Comparison of ENCODE assay signal across 8 cellular contexts in the genomic region with DNA sequence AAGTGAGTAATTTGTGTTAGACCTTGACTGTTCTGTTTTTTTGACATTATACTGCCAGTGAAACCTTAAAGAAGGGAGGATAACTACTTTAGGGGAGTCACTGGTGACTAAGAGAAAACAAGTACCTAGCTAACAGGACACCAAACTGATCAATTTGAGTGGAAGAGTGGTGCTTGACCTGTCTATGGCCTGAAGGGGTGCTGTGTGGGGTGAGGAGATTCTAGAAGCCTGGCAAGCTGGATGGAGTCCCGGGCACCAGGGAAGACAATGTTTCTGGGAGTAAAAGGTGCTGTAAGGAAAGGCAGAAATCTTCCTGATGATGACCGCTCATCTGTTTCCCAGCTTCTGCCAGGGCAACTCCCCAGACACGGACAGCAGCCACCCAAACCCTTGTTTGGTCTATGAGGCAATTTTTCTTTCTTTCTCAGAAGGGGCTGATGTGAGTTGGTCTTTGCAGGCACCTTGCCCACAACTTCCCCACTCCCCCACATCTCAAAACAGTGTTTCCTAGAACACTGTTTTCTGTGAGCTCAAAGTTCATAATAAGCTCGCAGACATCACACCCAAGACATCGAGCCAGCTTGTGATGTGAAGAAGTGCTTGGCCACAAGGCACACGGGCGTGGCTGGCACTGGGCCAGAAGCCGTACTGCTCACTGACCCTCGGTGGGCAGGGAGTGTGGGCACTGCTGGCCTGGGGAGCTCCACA. TPM values are rescaled to one million over a fixed set of nuclear protein-coding genes. Genes with fewer than 3 reads are reported as not detected.
DNase-seq lines count a peak whose midpoint lies in the region; ATAC-seq and TF ChIP-seq lines count a peak whose summit lies in the region.

No MANE protein-coding gene starts in this region.

- H3K4me3 ChIP-seq in CD4-positive, CD25-positive, alpha-beta regulatory T cell (ENCODE audit: low read depth, low read length): peak overlapping the region; percentile 89
- no peak overlapping the region for H3K4me3 ChIP-seq in sigmoid colon

- peak in 1 of 3 donors; percentile 89 for DNase-seq in CD4-positive, CD25-positive, alpha-beta regulatory T cell
- DNase-seq in MV-4-11 (lab: John Stamatoyannopoulos, UW): peak; percentile 63
- peak; percentile 37 for DNase-seq in activated naive CD4-positive, alpha-beta T cell treated with anti-CD3 and anti-CD28 coated beads, Interleukin-2, amount 50 U/mL, for 16 hours
- no peak for DNase-seq in naive B cell
- DNase-seq in sigmoid colon: no peak
- DNase-seq in NCI-H187 treated with DMSO at 0.1 percent for 48 hours (lab: John Stamatoyannopoulos, UW): no peak
- no peak for DNase-seq in sciatic nerve (ENCODE audit: low spot score)

- TF ChIP-seq EP300 in sigmoid colon (IDR thresholded peaks at IDR 0.05): no peak

- no peaks in the 10 kb centered on the region for H3K27me3 ChIP-seq in CD4-positive, CD25-positive, alpha-beta regulatory T cell (ENCODE audit: control insufficient read depth, insufficient read depth, low read length)
- H3K27me3 ChIP-seq in sigmoid colon: no peaks in the 10 kb centered on the region

- WGBS in sigmoid colon, 2 donors: 24 to 43% methylated on average over 9 of the region's 9 CpGs

- H3K27ac ChIP-seq in CD4-positive, CD25-positive, alpha-beta regulatory T cell (ENCODE audit: insufficient read depth, low read length, poor library complexity, severe bottlenecking): peak overlapping the region; percentile 79
- no peak overlapping the region for H3K27ac ChIP-seq in sigmoid colon

- H3K27me3 Mint-ChIP-seq in CD4-positive, CD25-positive, alpha-beta regulatory T cell: peaks cover 9% of the 10 kb centered on the region
- H3K27me3 Mint-ChIP-seq in naive B cell: peaks cover 0 to 4% (median 0%) of the 10 kb centered on the region in 3 donors

- peak overlapping the region; percentile 92 to 98 (median 94) for H3K4me3 Mint-ChIP-seq in CD4-positive, CD25-positive, alpha-beta regulatory T cell
- H3K4me3 Mint-ChIP-seq in naive B cell: peak overlapping the region in 1 of 8 donors; percentile 30

- H3K9me3 Mint-ChIP-seq in CD4-positive, CD25-positive, alpha-beta regulatory T cell: no peaks in the 10 kb centered on the region
- H3K9me3 Mint-ChIP-seq in naive B cell: no peaks in the 10 kb centered on the region

- H3K9me3 ChIP-seq in CD4-positive, CD25-positive, alpha-beta regulatory T cell (ENCODE audit: control insufficient read depth in 2 of 2, low read length in 2 of 2): no peaks in the 10 kb centered on the region
- no peaks in the 10 kb centered on the region for H3K9me3 ChIP-seq in sigmoid colon

- peaks cover 78% of the 10 kb centered on the region for H3K4me1 ChIP-seq in CD4-positive, CD25-positive, alpha-beta regulatory T cell (ENCODE audit: control insufficient read depth, insufficient read depth, low read length, poor library complexity, severe bottlenecking)
- H3K4me1 ChIP-seq in sigmoid colon: peaks cover 0 to 8% (median 0%) of the 10 kb centered on the region in 4 donors

- H3K27ac Mint-ChIP-seq in CD4-positive, CD25-positive, alpha-beta regulatory T cell: peak overlapping the region; percentile 88 to 99 (median 91)
- H3K27ac Mint-ChIP-seq in naive B cell: peak overlapping the region in 4 of 6 donors; percentile 1 to 66 (median 44)

- intact Hi-C loops in sigmoid colon (cut with DNase I): no loop called here
- intact Hi-C loops in sciatic nerve (cut with DNase I): no loop called here

- ATAC-seq in CD4-positive, CD25-positive, alpha-beta regulatory T cell (ENCODE audit: low read depth in 2 of 2): peak; percentile 42 to 51
- ATAC-seq in naive B cell (ENCODE audit: low read depth in 2 of 2) (no peak), HG03565 (IDR thresholded peaks at IDR 0.05; ENCODE audit: unreplicated experiment) (no peak), sciatic nerve (no peak)

- no peak for TF ChIP-seq CTCF in sigmoid colon (IDR thresholded peaks at IDR 0.05)

- peaks cover 35% of the 10 kb centered on the region for H3K36me3 Mint-ChIP-seq in CD4-positive, CD25-positive, alpha-beta regulatory T cell
- no peaks in the 10 kb centered on the region for H3K36me3 Mint-ChIP-seq in naive B cell

- TF ChIP-seq POLR2A in sigmoid colon (IDR thresholded peaks at IDR 0.05): no peak

- H3K36me3 ChIP-seq in CD4-positive, CD25-positive, alpha-beta regulatory T cell (ENCODE audit: control insufficient read depth, insufficient read depth, low read length): no peaks in the 10 kb centered on the region
- no peaks in the 10 kb centered on the region for H3K36me3 ChIP-seq in sigmoid colon

- peaks cover 46 to 82% (median 63%) of the 10 kb centered on the region in 4 donors for H3K4me1 Mint-ChIP-seq in CD4-positive, CD25-positive, alpha-beta regulatory T cell
- H3K4me1 Mint-ChIP-seq in naive B cell: peaks cover 13 to 18% (median 18%) of the 10 kb centered on the region in 3 donors

RNA-seq across cellular contexts. Expression of gene TXK, which starts 4.6 kb away (rescaled TPM):
- total RNA-seq in CD4-positive, CD25-positive, alpha-beta regulatory T cell: 58.0 TPM
- polyA plus RNA-seq in CD4-positive, CD25-positive, alpha-beta regulatory T cell: 10 to 100 TPM; 38.3 to 77.2 (median 62.7) TPM
- polyA plus RNA-seq in naive B cell (ENCODE audit: low read depth in 6 of 6): under 1 TPM; 0.13 to 0.53 (median 0.39) TPM
- 1 to 10 TPM in 1 of 4 donors, under 1 TPM in 3; 0.55 to 1.1 (median 0.85) TPM for total RNA-seq in sigmoid colon
- polyA plus RNA-seq in sigmoid colon: 1 to 10 TPM in 1 of 3 donors, not detected in 2; 7.5 TPM
- total RNA-seq in sciatic nerve: 3.9 TPM

Comparison
In these comparisons a context has a peak if more than half of its experiments do, and no peak if none do; other contexts are left out.
1. ATAC-seq: peak in CD4-positive, CD25-positive, alpha-beta regulatory T cell (2 of 2); none in naive B cell (0 of 2), HG03565 (single experiment) and sciatic nerve (single experiment).
2. DNase-seq: peak in MV-4-11 (single experiment) and activated naive CD4-positive, alpha-beta T cell treated with anti-CD3 and anti-CD28 coated beads, Interleukin-2, amount 50 U/mL, for 16 hours (single experiment); none in naive B cell (single experiment), sigmoid colon (single experiment), NCI-H187 treated with DMSO at 0.1 percent for 48 hours (single experiment) and sciatic nerve (single experiment).
3. RNA of gene TXK, which starts 4.6 kb away (total RNA-seq): 58.0 TPM in CD4-positive, CD25-positive, alpha-beta regulatory T cell (single experiment); 3.9 TPM in sciatic nerve (single experiment) and 0.55 to 1.1 TPM in sigmoid colon; every median in the first group is over 10 times any median in the second.